In the genomic region with DNA sequence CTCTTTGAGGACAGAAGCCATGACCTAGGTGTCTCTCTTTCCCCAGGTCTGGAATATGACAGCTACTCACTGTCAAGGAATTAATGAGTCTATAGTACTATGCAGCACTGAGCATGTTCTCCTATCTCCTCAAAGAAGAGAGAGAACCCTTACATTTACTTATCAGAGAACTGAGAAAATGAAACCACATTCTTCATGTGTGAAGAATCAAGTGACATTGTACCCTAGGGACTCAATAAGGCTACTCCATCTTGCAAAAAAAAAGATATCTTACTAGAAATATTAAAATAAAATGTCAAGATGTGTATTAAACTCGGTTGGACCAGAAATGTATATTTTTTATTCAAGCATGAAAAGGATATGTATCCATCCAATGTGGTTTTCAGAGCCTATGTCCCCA, we compare ENCODE assay signal across 15 cellular contexts.
DNase-seq lines count a peak whose midpoint lies in the region; ATAC-seq, FAIRE-seq and TF ChIP-seq lines count a peak whose summit lies in the region.
"Had no signal": no experiment of that assay in that cellular context is flagged by ENCODE, and none has a peak within 500 bp of the region (broad histone marks: within the 10 kb centered on the region; RNA-seq: fewer than 3 reads in every experiment).

No MANE protein-coding gene starts in this region.

- FAIRE-seq in GM12891 (lab: Jason Lieb, UNC), result peak; percentile 20
- FAIRE-seq: bronchial epithelial cell had no signal

- CTCF ChIA-PET in HEK293T (lab: Yijun Ruan, JAX), result no interaction called here

- H3K4me3 ChIP-seq in fibroblast of mammary gland (ENCODE audit: control insufficient read depth, low read depth, low read length), result no peak overlapping the region
- H3K4me3 ChIP-seq: vagina had no signal

- DNase-seq in GM12891 (ENCODE audit: insufficient read length, low spot score), result no peak
- peak; percentile 13 for DNase-seq in fibroblast of mammary gland (ENCODE audit: low read depth)
- no peak for DNase-seq in activated CD8-positive, alpha-beta memory T cell treated with anti-CD3 and anti-CD28 coated beads, Interleukin-2, amount 50 U/mL, for 4 hours
- no peak for DNase-seq in NCI-H1092 treated with DMSO at 0.1 percent for 48 hours (lab: John Stamatoyannopoulos, UW)
- DNase-seq in HEK293T (ENCODE audit: extremely low spot score), result no peak
- DNase-seq: activated CD8-positive, alpha-beta memory T cell treated with anti-CD3 and anti-CD28 coated beads for 24 hours; activated naive CD4-positive, alpha-beta T cell; head of caudate nucleus; NCI-H2081 had no signal

- TF ChIP-seq POLR2A in GM12891 (IDR thresholded peaks at IDR 0.05; ENCODE audit: low read depth, low read length), result no peak

- peak; percentile 46 for ATAC-seq in GM21786 (IDR thresholded peaks at IDR 0.05; ENCODE audit: unreplicated experiment)
- peak; percentile 35 for ATAC-seq in HG03520 (IDR thresholded peaks at IDR 0.05; ENCODE audit: unreplicated experiment)
- ATAC-seq in GM19467 (IDR thresholded peaks at IDR 0.05; ENCODE audit: unreplicated experiment), result no peak
- ATAC-seq: HCT116 had no signal

- POLR2A ChIA-PET in HEK293T (lab: Yijun Ruan, JAX), result no interaction called here

- TF ChIP-seq CTCF in fibroblast of mammary gland (conservative IDR thresholded peaks at IDR 0.05; ENCODE audit: control insufficient read depth, insufficient read depth, low read depth, low read length), result no peak

TF ChIP-seq in GM12891, 5 proteins besides CTCF, POLR2A, EP300 and RAD21:
- TF ChIP-seq SPI1 (IDR thresholded peaks at IDR 0.05; ENCODE audit: low read depth, low read length) (no peak), PAX5 (IDR thresholded peaks at IDR 0.05; ENCODE audit: insufficient read depth, low read length, severe bottlenecking) (no peak), TAF1 (IDR thresholded peaks at IDR 0.05; ENCODE audit: low read depth, low read length) (no peak), POLR2AphosphoS5 (IDR thresholded peaks at IDR 0.05; ENCODE audit: low read depth, low read length) (no peak), POU2F2 (IDR thresholded peaks at IDR 0.05; ENCODE audit: low read depth, low read length) (no peak)

TF ChIP-seq in HEK293T, 16 proteins besides CTCF, POLR2A, EP300 and RAD21:
- TF ChIP-seq ZNF384 (IDR thresholded peaks at IDR 0.05), result no peak
- no peak for TF ChIP-seq SP1 (IDR thresholded peaks at IDR 0.05)
- no peak for TF ChIP-seq FOXK2 (IDR thresholded peaks at IDR 0.05)
- TF ChIP-seq FOXM1 (IDR thresholded peaks at IDR 0.05; ENCODE audit: borderline replicate concordance), result no peak
- no peak for TF ChIP-seq ARNT (IDR thresholded peaks at IDR 0.05)
- TF ChIP-seq ELF4 (IDR thresholded peaks at IDR 0.05), result no peak
- TF ChIP-seq LEF1 (IDR thresholded peaks at IDR 0.05; ENCODE audit: borderline replicate concordance), result no peak
- no peak for TF ChIP-seq PKNOX1 (IDR thresholded peaks at IDR 0.05)
- no peak for TF ChIP-seq SUZ12 (IDR thresholded peaks at IDR 0.05)
- TF ChIP-seq NFRKB (IDR thresholded peaks at IDR 0.05), result no peak
- TF ChIP-seq BHLHE40 (IDR thresholded peaks at IDR 0.05; ENCODE audit: borderline replicate concordance), result no peak
- TF ChIP-seq CTBP1 (IDR thresholded peaks at IDR 0.05; ENCODE audit: borderline replicate concordance), result no peak
- no peak for TF ChIP-seq L3MBTL2 (conservative IDR thresholded peaks at IDR 0.05)
- no peak for TF ChIP-seq TARDBP (IDR thresholded peaks at IDR 0.05)
